ENCODE assay signal across 10 cellular contexts in the genomic region with DNA sequence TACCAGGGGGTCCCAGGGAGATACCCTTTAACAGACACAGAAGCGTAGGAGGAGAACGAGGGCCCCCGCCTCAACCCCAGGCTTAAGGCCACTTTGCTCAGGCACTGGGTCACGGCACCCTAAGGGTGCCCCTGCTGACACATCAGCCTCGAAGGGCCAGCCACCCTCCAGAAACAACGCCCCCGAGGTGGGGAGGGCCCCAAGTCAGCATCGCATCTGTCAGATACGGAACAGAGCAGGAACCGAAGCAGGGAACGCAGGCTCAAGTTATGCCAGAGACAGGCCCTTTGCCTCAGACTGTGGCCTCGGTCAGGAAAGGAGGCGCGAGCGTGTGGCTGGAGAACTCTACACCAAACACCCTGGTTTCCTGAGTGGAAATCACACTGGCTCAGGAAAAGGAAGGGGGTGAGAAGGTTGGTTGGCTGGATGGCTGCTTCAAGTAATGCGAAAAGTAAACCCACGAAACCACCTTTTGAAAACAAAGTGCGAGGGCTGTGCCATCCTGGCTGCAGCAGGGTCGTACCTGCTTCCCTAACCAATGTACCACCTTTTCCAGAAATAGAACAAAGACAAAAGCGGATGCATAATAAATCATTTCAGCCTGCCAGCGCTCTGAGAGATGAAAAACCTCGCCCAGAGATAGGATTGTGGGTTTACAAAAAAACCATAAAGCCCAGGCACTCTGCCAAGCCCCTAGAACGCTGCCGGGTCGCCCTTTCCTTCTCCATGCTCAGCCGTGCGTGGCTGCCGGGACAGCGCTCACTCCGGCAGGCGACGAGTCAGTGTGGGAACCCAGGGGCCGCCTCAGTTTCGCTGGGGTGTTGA. TPM values are rescaled to one million over a fixed set of nuclear protein-coding genes. Genes with fewer than 3 reads are reported as not detected.
DNase-seq lines count a peak whose midpoint lies in the region; ATAC-seq lines count a peak whose summit lies in the region.
"Had no signal": no experiment of that assay in that cellular context is flagged by ENCODE, and none has a peak within 500 bp of the region (broad histone marks: within the 10 kb centered on the region; RNA-seq: fewer than 3 reads in every experiment).

No MANE protein-coding gene starts in this region.

- intact Hi-C loops in CD4-positive, alpha-beta memory T cell (cut with micrococcal nuclease): no loop called here
- intact Hi-C loops in activated T-helper 2 cell treated with anti-CD3 and anti-CD28 coated beads, Interferon-gamma antibody, Interleukin-2, Interleukin-4, amounts not matched to agents 10 μg/mL and 5 μg/mL and 100 μg/mL, durations not matched to agents 14 hours and 24 hours and 36 hours (cut with micrococcal nuclease): no loop called here
- intact Hi-C loops in posterior vena cava (cut with DNase I): loop anchor here in 1 of 2 donors (5.0 kb wide), 2 partner anchors 163 to 1728 kb away; a partner anchor contains a TSS

- no peak overlapping the region for H3K27ac ChIP-seq in CD4-positive, alpha-beta memory T cell (ENCODE audit: low read depth, low read length)
- H3K27ac ChIP-seq: cardiac muscle cell, HL-60 had no signal

- H3K4me3 ChIP-seq in CD4-positive, alpha-beta memory T cell (ENCODE audit: low read length in 2 of 2): no peak overlapping the region
- H3K4me3 ChIP-seq in mucosa of stomach (ENCODE audit: low read length): no peak overlapping the region
- H3K4me3 ChIP-seq: cardiac muscle cell had no signal

- no peak for ATAC-seq in GM19328 (IDR thresholded peaks at IDR 0.05; ENCODE audit: unreplicated experiment)

- H3K9ac ChIP-seq in mucosa of stomach (ENCODE audit: low read length): peak overlapping the region; percentile 35

- H3K4me3 Mint-ChIP-seq in CD4-positive, alpha-beta memory T cell: peak overlapping the region in 7 of 8 donors; percentile 19 to 78 (median 62)
- H3K4me3 Mint-ChIP-seq in activated T-cell treated with anti-CD3 and anti-CD28 coated beads, Interleukin-2, amount 50 U/mL, for 24 hours: peak overlapping the region; percentile 1
- no peak overlapping the region for H3K4me3 Mint-ChIP-seq in activated T-helper 2 cell treated with anti-CD3 and anti-CD28 coated beads, Interferon-gamma antibody, Interleukin-2, Interleukin-4, amounts not matched to agents 10 μg/mL and 5 μg/mL and 100 μg/mL, durations not matched to agents 14 hours and 24 hours and 36 hours (ENCODE audit: low read depth)

- H3K27me3 ChIP-seq in CD4-positive, alpha-beta memory T cell (ENCODE audit: insufficient read depth, low read length): no peaks in the 10 kb centered on the region
- H3K27me3 ChIP-seq in mucosa of stomach (ENCODE audit: control insufficient read depth, insufficient read depth, low read length): no peaks in the 10 kb centered on the region
- H3K27me3 ChIP-seq: cardiac muscle cell had no signal

- CTCF ChIA-PET in CD4-positive, alpha-beta memory T cell (lab: Charles Lee; ENCODE audit: partially characterized antibody): interaction anchor here (0.8 kb wide), 1 partner anchor 9 kb away, joined by 3 read pairs; no protein-coding TSS in a partner anchor

- POLR2A ChIA-PET in CD4-positive, alpha-beta memory T cell (lab: Charles Lee; ENCODE audit: partially characterized antibody): no interaction called here

- H3K36me3 Mint-ChIP-seq in CD4-positive, alpha-beta memory T cell: no peaks in the 10 kb centered on the region
- H3K36me3 Mint-ChIP-seq in activated T-cell treated with anti-CD3 and anti-CD28 coated beads, Interleukin-2, amount 50 U/mL, for 24 hours (ENCODE audit: low read depth): no peaks in the 10 kb centered on the region
- H3K36me3 Mint-ChIP-seq in activated T-helper 2 cell treated with anti-CD3 and anti-CD28 coated beads, Interferon-gamma antibody, Interleukin-2, Interleukin-4, amounts not matched to agents 10 μg/mL and 5 μg/mL and 100 μg/mL, durations not matched to agents 14 hours and 24 hours and 36 hours (ENCODE audit: low read depth): no peaks in the 10 kb centered on the region

- peaks cover 44% of the 10 kb centered on the region for H3K4me1 ChIP-seq in CD4-positive, alpha-beta memory T cell (ENCODE audit: insufficient read depth, low read length)
- peaks cover 82% of the 10 kb centered on the region for H3K4me1 ChIP-seq in mucosa of stomach (ENCODE audit: control insufficient read depth, insufficient read depth, low read length)

- H3K9me3 ChIP-seq in CD4-positive, alpha-beta memory T cell (ENCODE audit: control insufficient read depth in 1 of 2, low read length in 2 of 2): no peaks in the 10 kb centered on the region
- no peaks in the 10 kb centered on the region for H3K9me3 ChIP-seq in mucosa of stomach (ENCODE audit: control insufficient read depth, low read length)

- H3K9me3 Mint-ChIP-seq in CD4-positive, alpha-beta memory T cell: peaks cover 0 to 23% (median 7%) of the 10 kb centered on the region in 8 donors
- H3K9me3 Mint-ChIP-seq in activated T-cell treated with anti-CD3 and anti-CD28 coated beads, Interleukin-2, amount 50 U/mL, for 24 hours: peaks cover 8% of the 10 kb centered on the region
- no peaks in the 10 kb centered on the region for H3K9me3 Mint-ChIP-seq in activated T-helper 2 cell treated with anti-CD3 and anti-CD28 coated beads, Interferon-gamma antibody, Interleukin-2, Interleukin-4, amounts not matched to agents 10 μg/mL and 5 μg/mL and 100 μg/mL, durations not matched to agents 14 hours and 24 hours and 36 hours

- DNase-seq in CD4-positive, alpha-beta memory T cell: peak in 4 of 5 donors; percentile 26 to 45 (median 40)
- DNase-seq in Kasumi-1 (lab: John Stamatoyannopoulos, UW): peak; percentile 63 to 70
- peak; percentile 48 for DNase-seq in activated T-cell treated with anti-CD3 and anti-CD28 coated beads, Interleukin-2, amount 50 U/mL, for 24 hours
- no peak for DNase-seq in activated T-helper 2 cell treated with anti-CD3 and anti-CD28 coated beads, Interferon-gamma antibody, Interleukin-2, Interleukin-4, amounts not matched to agents 10 μg/mL and 5 μg/mL and 100 μg/mL, durations not matched to agents 14 hours and 24 hours and 36 hours (ENCODE audit: low spot score)
- no peak for DNase-seq in posterior vena cava (ENCODE audit: low spot score)
- no peak for DNase-seq in cortex of kidney (lab: John Stamatoyannopoulos, UW)

- H3K36me3 ChIP-seq in CD4-positive, alpha-beta memory T cell (ENCODE audit: insufficient read depth, low read length): no peaks in the 10 kb centered on the region
- H3K36me3 ChIP-seq in mucosa of stomach (ENCODE audit: control insufficient read depth, insufficient read depth, low read length): no peaks in the 10 kb centered on the region
- H3K36me3 ChIP-seq: cardiac muscle cell had no signal

- H3K27ac Mint-ChIP-seq in CD4-positive, alpha-beta memory T cell: peak overlapping the region in 5 of 7 donors; percentile 5 to 74 (median 41)
- no peak overlapping the region for H3K27ac Mint-ChIP-seq in activated T-cell treated with anti-CD3 and anti-CD28 coated beads, Interleukin-2, amount 50 U/mL, for 24 hours
- H3K27ac Mint-ChIP-seq in activated T-helper 2 cell treated with anti-CD3 and anti-CD28 coated beads, Interferon-gamma antibody, Interleukin-2, Interleukin-4, amounts not matched to agents 10 μg/mL and 5 μg/mL and 100 μg/mL, durations not matched to agents 14 hours and 24 hours and 36 hours: no peak overlapping the region

- peaks cover 2 to 7% of the 10 kb centered on the region in 2 donors for H3K27me3 Mint-ChIP-seq in CD4-positive, alpha-beta memory T cell
- H3K27me3 Mint-ChIP-seq in activated T-cell treated with anti-CD3 and anti-CD28 coated beads, Interleukin-2, amount 50 U/mL, for 24 hours: peaks cover 18% of the 10 kb centered on the region
- peaks cover 15% of the 10 kb centered on the region for H3K27me3 Mint-ChIP-seq in activated T-helper 2 cell treated with anti-CD3 and anti-CD28 coated beads, Interferon-gamma antibody, Interleukin-2, Interleukin-4, amounts not matched to agents 10 μg/mL and 5 μg/mL and 100 μg/mL, durations not matched to agents 14 hours and 24 hours and 36 hours (ENCODE audit: low read depth)

- peaks cover 22 to 46% (median 31%) of the 10 kb centered on the region in 4 donors for H3K4me1 Mint-ChIP-seq in CD4-positive, alpha-beta memory T cell
- peaks cover 33% of the 10 kb centered on the region for H3K4me1 Mint-ChIP-seq in activated T-cell treated with anti-CD3 and anti-CD28 coated beads, Interleukin-2, amount 50 U/mL, for 24 hours (ENCODE audit: low read depth)
- no peaks in the 10 kb centered on the region for H3K4me1 Mint-ChIP-seq in activated T-helper 2 cell treated with anti-CD3 and anti-CD28 coated beads, Interferon-gamma antibody, Interleukin-2, Interleukin-4, amounts not matched to agents 10 μg/mL and 5 μg/mL and 100 μg/mL, durations not matched to agents 14 hours and 24 hours and 36 hours (ENCODE audit: low read depth)

RNA-seq across cellular contexts. Expression of a gene that starts 38.5 kb away (rescaled TPM):
- 10 to 100 TPM; 79.9 to 93.0 TPM for total RNA-seq in CD4-positive, alpha-beta memory T cell
- polyA plus RNA-seq in CD4-positive, alpha-beta memory T cell: 10 to 100 TPM; 14.5 to 17.2 TPM
- 74.1 and 76.0 TPM in 2 replicates for total RNA-seq in activated T-helper 2 cell treated with anti-CD3 and anti-CD28 coated beads, Interferon-gamma antibody, Interleukin-2, Interleukin-4, amounts not matched to agents 10 μg/mL and 5 μg/mL and 100 μg/mL, durations not matched to agents 14 hours and 24 hours and 36 hours
- 10 to 100 TPM; 21.2 to 27.2 TPM for total RNA-seq in posterior vena cava

Comparison
In these comparisons a context has a peak if more than half of its experiments do, and no peak if none do; other contexts are left out.
1. DNase-seq: peak in CD4-positive, alpha-beta memory T cell (4 of 5), Kasumi-1 (2 of 2) and activated T-cell treated with anti-CD3 and anti-CD28 coated beads, Interleukin-2, amount 50 U/mL, for 24 hours (single experiment); none in activated T-helper 2 cell treated with anti-CD3 and anti-CD28 coated beads, Interferon-gamma antibody, Interleukin-2, Interleukin-4, amounts not matched to agents 10 μg/mL and 5 μg/mL and 100 μg/mL, durations not matched to agents 14 hours and 24 hours and 36 hours (single experiment), posterior vena cava (single experiment) and cortex of kidney (single experiment).
2. H3K27ac Mint-ChIP-seq: peak in CD4-positive, alpha-beta memory T cell (5 of 7); none in activated T-cell treated with anti-CD3 and anti-CD28 coated beads, Interleukin-2, amount 50 U/mL, for 24 hours (single experiment) and activated T-helper 2 cell treated with anti-CD3 and anti-CD28 coated beads, Interferon-gamma antibody, Interleukin-2, Interleukin-4, amounts not matched to agents 10 μg/mL and 5 μg/mL and 100 μg/mL, durations not matched to agents 14 hours and 24 hours and 36 hours (single experiment).